22 cellular contexts compared by ENCODE assay signal in genomic region chr3:109125902-109126301, GRCh38. TPM values are rescaled to one million over a fixed set of nuclear protein-coding genes. Genes with fewer than 3 reads are reported as not detected.
DNase-seq lines count a peak whose midpoint lies in the region; ATAC-seq, FAIRE-seq and TF ChIP-seq lines count a peak whose summit lies in the region.
"Had no signal": no experiment of that assay in that cellular context is flagged by ENCODE, and none has a peak within 500 bp of the region (broad histone marks: within the 10 kb centered on the region; RNA-seq: fewer than 3 reads in every experiment).

No MANE protein-coding gene starts in this region.

- H3K9ac ChIP-seq in K562 (ENCODE audit: insufficient read depth in 1 of 2, low read depth in 2 of 2, low read length in 2 of 2) (no peak overlapping the region), HepG2 (ENCODE audit: insufficient read depth, low read depth, low read length) (no peak overlapping the region)
- H3K9ac ChIP-seq: BLaER1 treated with 17β-estradiol and CSF1 and Interleukin-3, amounts not matched to agents 10 nM and 100 nM had no signal

- POLR2A ChIA-PET in K562 (lab: Yijun Ruan, JAX) (no interaction called here), HepG2 (lab: Yijun Ruan, JAX) (no interaction called here)

- no peak overlapping the region for H3K27ac Mint-ChIP-seq in chondrocyte (ENCODE audit: unreplicated experiment)
- H3K27ac Mint-ChIP-seq: CD8-positive, alpha-beta T cell; HFFc6 had no signal

- no peak overlapping the region for H3K4me3 Mint-ChIP-seq in chondrocyte (ENCODE audit: unreplicated experiment)
- H3K4me3 Mint-ChIP-seq: CD8-positive, alpha-beta T cell; HFFc6 had no signal

- in situ Hi-C loops in K562 (cut with MboI) (no loop called here), HepG2 (cut with HindIII; ENCODE audit: extremely low pct_ligation_motif_present, low pct_unique_long_range_greater_than_20kb) (no loop called here)

- BruUV-seq in K562 (replicated peaks; lab: Mats Ljungman, UMichigan) (no TSS peak), HepG2 (replicated peaks; lab: Mats Ljungman, UMichigan) (no TSS peak)

- H3K27me3 Mint-ChIP-seq in chondrocyte (ENCODE audit: low read depth), result peaks cover 11% of the 10 kb centered on the region

- no peaks in the 10 kb centered on the region for H3K36me3 ChIP-seq in K562 (ENCODE audit: control insufficient read depth, insufficient read depth, low read length)
- H3K36me3 ChIP-seq in HepG2 (replicated peaks in 1 of 2; ENCODE audit: control insufficient read depth in 1 of 2, insufficient read depth in 2 of 2, low read length in 2 of 2), result no peaks in the 10 kb centered on the region
- H3K36me3 ChIP-seq in upper lobe of left lung, result no peaks in the 10 kb centered on the region
- H3K36me3 ChIP-seq: BLaER1 treated with 17β-estradiol and CSF1 and Interleukin-3, amounts not matched to agents 10 nM and 100 nM had no signal

- no peak for TF ChIP-seq RAD21 in K562 (CRISPR knock-in tag; conservative IDR thresholded peaks at IDR 0.05 in 1 of 2, IDR thresholded peaks at IDR 0.05 in 1 of 2)
- TF ChIP-seq RAD21 in HepG2 (CRISPR knock-in tag; IDR thresholded peaks at IDR 0.05), result no peak

- H3K4me1 ChIP-seq in K562 (replicated peaks in 1 of 2; ENCODE audit: control insufficient read depth in 2 of 2, insufficient read depth in 2 of 2, low read length in 2 of 2) (no peaks in the 10 kb centered on the region), HepG2 (ENCODE audit: insufficient read depth, low read length) (peaks cover 9% of the 10 kb centered on the region), upper lobe of left lung (no peaks in the 10 kb centered on the region)

- TF ChIP-seq EP300 in K562 (IDR thresholded peaks at IDR 0.05; ENCODE audit: low read length) (no peak), HepG2 (IDR thresholded peaks at IDR 0.05; ENCODE audit: low read depth in 2 of 2, low read length in 2 of 2) (0 out of 4 replicates have a peak, but pooled peaks of 1 of the 2 experiments have one; percentile 15), HepG2 (CRISPR knock-in tag; IDR thresholded peaks at IDR 0.05; ENCODE audit: borderline replicate concordance) (no peak), upper lobe of left lung (IDR thresholded peaks at IDR 0.05) (no peak)

- no peaks in the 10 kb centered on the region for H3K36me3 Mint-ChIP-seq in chondrocyte (ENCODE audit: low read depth)
- H3K36me3 Mint-ChIP-seq: CD8-positive, alpha-beta T cell had no signal

- no peak for TF ChIP-seq CTCF in K562 (IDR thresholded peaks at IDR 0.05 in 2 of 3, conservative IDR thresholded peaks at IDR 0.05 in 1 of 3; ENCODE audit: insufficient read depth in 2 of 3, low read depth in 1 of 3, low read length in 3 of 3)
- TF ChIP-seq CTCF in HepG2 (CRISPR knock-in tag; IDR thresholded peaks at IDR 0.05), result no peak
- TF ChIP-seq CTCF in upper lobe of left lung (IDR thresholded peaks at IDR 0.05), result no peak
- TF ChIP-seq CTCF in chondrocyte (IDR thresholded peaks at IDR 0.05), result no peak

- no peak overlapping the region for H2AFZ ChIP-seq in K562 (ENCODE audit: low read depth, low read length)
- H2AFZ ChIP-seq in HepG2 (ENCODE audit: low read length), result no peak overlapping the region

- H3K4me2 ChIP-seq in K562 (ENCODE audit: insufficient read depth, low read length), result no peak overlapping the region
- no peak overlapping the region for H3K4me2 ChIP-seq in HepG2 (ENCODE audit: low read depth, low read length)
- H3K4me2 ChIP-seq: BLaER1 treated with 17β-estradiol and CSF1 and Interleukin-3, amounts not matched to agents 10 nM and 100 nM had no signal

- H3K9me3 Mint-ChIP-seq in chondrocyte (ENCODE audit: low read depth), result no peaks in the 10 kb centered on the region

- CTCF ChIA-PET in K562 (lab: Yijun Ruan, JAX; ENCODE audit: low intra/inter-chr PET ratio), result no interaction called here
- CTCF ChIA-PET in HepG2 (lab: Yijun Ruan, JAX; ENCODE audit: low intra/inter-chr PET ratio, low total read pairs), result no interaction called here

- TF ChIP-seq POLR2A in K562 (conservative IDR thresholded peaks at IDR 0.05) (no peak), HepG2 (IDR thresholded peaks at IDR 0.05; ENCODE audit: insufficient read depth in 1 of 2, low read depth in 2 of 2, low read length in 2 of 2) (no peak), upper lobe of left lung (IDR thresholded peaks at IDR 0.05) (no peak)

- no peaks in the 10 kb centered on the region for H3K9me1 ChIP-seq in K562 (ENCODE audit: control insufficient read depth, insufficient read depth, low read length)

- H3K4me1 Mint-ChIP-seq in chondrocyte (ENCODE audit: low read depth), result no peaks in the 10 kb centered on the region

- H4K20me1 ChIP-seq in K562 (replicated peaks; ENCODE audit: control insufficient read depth, insufficient read depth, low read length) (no peaks in the 10 kb centered on the region), HepG2 (ENCODE audit: insufficient read depth, low read length) (no peaks in the 10 kb centered on the region)
- H4K20me1 ChIP-seq: BLaER1 treated with 17β-estradiol and CSF1 and Interleukin-3, amounts not matched to agents 10 nM and 100 nM had no signal

- no peaks in the 10 kb centered on the region for H3K79me2 ChIP-seq in K562 (ENCODE audit: control insufficient read depth, insufficient read depth, low read length)
- no peaks in the 10 kb centered on the region for H3K79me2 ChIP-seq in HepG2 (ENCODE audit: insufficient read depth, low read length)

- no peaks in the 10 kb centered on the region for H3K27me3 ChIP-seq in K562 (ENCODE audit: control insufficient read depth in 2 of 2, insufficient read depth in 2 of 2, low read length in 2 of 2)
- H3K27me3 ChIP-seq in HepG2 (ENCODE audit: control insufficient read depth in 1 of 2, insufficient read depth in 2 of 2, low read length in 2 of 2), result no peaks in the 10 kb centered on the region
- no peaks in the 10 kb centered on the region for H3K27me3 ChIP-seq in upper lobe of left lung
- H3K27me3 ChIP-seq: BLaER1 treated with 17β-estradiol and CSF1 and Interleukin-3, amounts not matched to agents 10 nM and 100 nM had no signal

- intact Hi-C loops in K562 (cut with micrococcal nuclease) (no loop called here), HepG2 (cut with micrococcal nuclease; ENCODE audit: unreplicated experiment) (no loop called here)

- H3K27ac ChIP-seq in K562 (ENCODE audit: extremely low read depth, low read depth, low read length), result no peak overlapping the region
- H3K27ac ChIP-seq in HepG2 (ENCODE audit: extremely low read length, insufficient read depth, low read length), result no peak overlapping the region
- H3K27ac ChIP-seq in upper lobe of left lung, result no peak overlapping the region
- H3K27ac ChIP-seq: BLaER1 treated with 17β-estradiol and CSF1 and Interleukin-3, amounts not matched to agents 10 nM and 100 nM had no signal

- H3K4me3 ChIP-seq in K562, result no peak overlapping the region
- H3K4me3 ChIP-seq in HepG2 (replicated peaks in 1 of 3; ENCODE audit: insufficient read depth in 1 of 3, low read depth in 2 of 3, low read length in 3 of 3), result no peak overlapping the region
- H3K4me3 ChIP-seq in upper lobe of left lung, result no peak overlapping the region
- H3K4me3 ChIP-seq: BLaER1 treated with 17β-estradiol and CSF1 and Interleukin-3, amounts not matched to agents 10 nM and 100 nM had no signal

- H3K9me3 ChIP-seq in K562 (replicated peaks; ENCODE audit: control insufficient read depth, insufficient read depth, low read depth, low read length), result no peaks in the 10 kb centered on the region
- no peaks in the 10 kb centered on the region for H3K9me3 ChIP-seq in HepG2 (ENCODE audit: low read length)
- no peaks in the 10 kb centered on the region for H3K9me3 ChIP-seq in upper lobe of left lung

- peak; percentile 12 for DNase-seq in DMS53 treated with DMSO at 0.1 percent for 48 hours (lab: John Stamatoyannopoulos, UW; ENCODE audit: unreplicated experiment)
- DNase-seq in K562 (ENCODE audit: extremely low read depth in 1 of 4, low spot score in 3 of 4), result no peak
- DNase-seq in HepG2 (ENCODE audit: low spot score), result no peak
- DNase-seq in renal cortical epithelial cell (ENCODE audit: low read depth), result peak; percentile 61
- DNase-seq in upper lobe of left lung, result no peak
- no peak for DNase-seq in chondrocyte (ENCODE audit: low spot score)
- DNase-seq in NCI-H1048 (lab: John Stamatoyannopoulos, UW), result no peak
- DNase-seq in germinal center (ENCODE audit: low spot score), result no peak
- DNase-seq: CD8-positive, alpha-beta T cell; DND-41; HFFc6; NCI-H1105 treated with DMSO at 0.1 percent for 48 hours; NCI-H1694; NCI-H2081 treated with DMSO at 0.1 percent for 48 hours; NCI-H510A; NCI-H748 treated with DMSO at 0.1 percent for 48 hours; OCI-M1; SHP77 treated with DMSO at 0.1 percent for 48 hours had no signal

- ATAC-seq in K562, result no peak
- no peak for ATAC-seq in HepG2
- no peak for ATAC-seq in upper lobe of left lung (ENCODE audit: low FRiP score in 2 of 2)
- ATAC-seq: CD8-positive, alpha-beta T cell had no signal

- FAIRE-seq in K562 (lab: Jason Lieb, UNC), result no peak
- no peak for FAIRE-seq in HepG2 (lab: Jason Lieb, UNC)
- FAIRE-seq: H54 had no signal

RNA-seq across cellular contexts. Expression of gene MORC1, which starts 8.0 kb away (rescaled TPM):
- total RNA-seq in K562 (2011; cell fraction: chromatin; rRNA removed; ENCODE audit: low replicate concordance), result not detected in 2 replicates
- not detected in 2 replicates for total RNA-seq in K562 (2011; cell fraction: nucleolus; rRNA removed)
- not detected in 2 replicates for total RNA-seq in K562 (2011; cell fraction: nucleoplasm; rRNA removed)
- 0.16 and 0.41 TPM in 2 replicates for total RNA-seq in K562 (2014; rRNA removed)
- 0.22 and 0.35 TPM in 2 replicates for total RNA-seq in K562 (2014; rRNA removed; fragmentation: Illumina TruSeq; extraction: Trizol)
- 0.26 and 0.36 TPM in 2 replicates for total RNA-seq in K562 (2015; rRNA removed; fragmentation: Illumina TruSeq; extraction: Trizol)
- total RNA-seq in K562 (2021), result 0.13 and 0.31 TPM in 2 replicates
- not detected in 2 replicates for polyA plus RNA-seq in K562 (2011; rRNA removed)
- polyA plus RNA-seq in K562 (2011; cell fraction: cytosol; rRNA removed), result not detected in 2 replicates
- polyA plus RNA-seq in K562 (2011; cell fraction: nucleus; rRNA removed), result not detected in 2 replicates
- polyA plus RNA-seq in K562 (2012), result 0.21 and 0.91 TPM in 2 replicates
- 0.18 and 0.28 TPM in 2 replicates for polyA plus RNA-seq in K562 (2014; fragmentation: Illumina TruSeq; extraction: Trizol)
- polyA plus RNA-seq in K562 (2014; fragmentation: Nextera tagmentation; extraction: Ambion mirVana), result under 1 TPM; 0.24 to 0.32 TPM
- polyA plus RNA-seq in K562 (2014; rRNA removed), result 0.08 and 0.42 TPM in 2 replicates
- not detected in 2 replicates for polyA minus RNA-seq in K562 (2011; rRNA and poly(A)+ RNA removed)
- not detected in 2 replicates for polyA minus RNA-seq in K562 (2011; cell fraction: cytosol; rRNA and poly(A)+ RNA removed)
- not detected in 2 replicates for polyA minus RNA-seq in K562 (2011; cell fraction: nucleus; rRNA and poly(A)+ RNA removed)
- total RNA-seq in HepG2 (2016; rRNA removed; fragmentation: Illumina TruSeq; extraction: Trizol), result not detected in 2 replicates
- not detected in 2 replicates for total RNA-seq in HepG2 (2016; cell fraction: cytosol; rRNA removed; fragmentation: Illumina TruSeq; extraction: Trizol; ENCODE audit: low read depth)
- total RNA-seq in HepG2 (2016; cell fraction: insoluble cytoplasmic fraction; rRNA removed; fragmentation: Illumina TruSeq; extraction: Trizol), result not detected in 2 replicates
- total RNA-seq in HepG2 (2016; cell fraction: membrane; rRNA removed; fragmentation: Illumina TruSeq; extraction: Trizol), result not detected in 2 replicates
- total RNA-seq in HepG2 (2016; cell fraction: nucleus; rRNA removed; fragmentation: Illumina TruSeq; extraction: Trizol), result not detected in 2 replicates
- polyA plus RNA-seq in HepG2 (2011; rRNA removed), result not detected in 2 replicates
- not detected in 2 replicates for polyA plus RNA-seq in HepG2 (2011; cell fraction: cytosol; rRNA removed)
- polyA plus RNA-seq in HepG2 (2011; cell fraction: nucleus; rRNA removed), result not detected in 2 replicates
- polyA plus RNA-seq in HepG2 (2012), result not detected in 2 replicates
- not detected in 2 replicates for polyA plus RNA-seq in HepG2 (2016; cell fraction: cytosol; fragmentation: Illumina TruSeq; extraction: Trizol; ENCODE audit: low read depth)
- not detected in 2 replicates for polyA plus RNA-seq in HepG2 (2016; cell fraction: insoluble cytoplasmic fraction; fragmentation: Illumina TruSeq; extraction: Trizol; ENCODE audit: low read depth)
- polyA plus RNA-seq in HepG2 (2016; cell fraction: membrane; fragmentation: Illumina TruSeq; extraction: Trizol; ENCODE audit: low read depth), result not detected in 2 replicates
- not detected in 2 replicates for polyA plus RNA-seq in HepG2 (2016; cell fraction: nucleus; fragmentation: Illumina TruSeq; extraction: Trizol; ENCODE audit: insufficient read depth, low read depth)
- not detected in 2 replicates for polyA minus RNA-seq in HepG2 (2011; rRNA and poly(A)+ RNA removed; ENCODE audit: low replicate concordance)
- polyA minus RNA-seq in HepG2 (2011; cell fraction: cytosol; rRNA and poly(A)+ RNA removed), result not detected in 2 replicates
- polyA minus RNA-seq in HepG2 (2011; cell fraction: nucleus; rRNA and poly(A)+ RNA removed), result not detected in 2 replicates
- total RNA-seq in renal cortical epithelial cell, result under 0.01 and 0.05 TPM in 2 replicates
- under 1 TPM in 1 of 6 donors, not detected in 5; 0.15 TPM for total RNA-seq in upper lobe of left lung
- not detected in 3 replicates for total RNA-seq in chondrocyte
- total RNA-seq: CD8-positive, alpha-beta T cell; G401; HFFc6; RPMI7951 had no signal

RNA-seq across cellular contexts. Expression of gene C3orf85, which starts 10.6 kb away (rescaled TPM):
- total RNA-seq in K562 (2011; cell fraction: chromatin; rRNA removed; ENCODE audit: low replicate concordance), result not detected in 2 replicates
- not detected in 2 replicates for total RNA-seq in K562 (2011; cell fraction: nucleolus; rRNA removed)
- not detected in 2 replicates for total RNA-seq in K562 (2011; cell fraction: nucleoplasm; rRNA removed)
- total RNA-seq in K562 (2014; rRNA removed) (not detected in 2 replicates), K562 (2014; rRNA removed; fragmentation: Illumina TruSeq; extraction: Trizol) (not detected in 2 replicates), K562 (2015; rRNA removed; fragmentation: Illumina TruSeq; extraction: Trizol) (not detected in 2 replicates), K562 (2021) (not detected in 2 replicates), HepG2 (2016; rRNA removed; fragmentation: Illumina TruSeq; extraction: Trizol) (not detected in 2 replicates), renal cortical epithelial cell (not detected in 2 replicates), upper lobe of left lung (not detected), chondrocyte (not detected in 3 replicates)
- polyA plus RNA-seq in K562 (2011; rRNA removed) (not detected in 2 replicates), K562 (2014; fragmentation: Illumina TruSeq; extraction: Trizol) (not detected in 2 replicates), K562 (2014; fragmentation: Nextera tagmentation; extraction: Ambion mirVana) (not detected), K562 (2014; rRNA removed) (not detected in 2 replicates), HepG2 (2011; rRNA removed) (not detected in 2 replicates)
- polyA plus RNA-seq in K562 (2011; cell fraction: cytosol; rRNA removed), result not detected in 2 replicates
- polyA plus RNA-seq in K562 (2011; cell fraction: nucleus; rRNA removed), result not detected in 2 replicates
- polyA plus RNA-seq in K562 (2012), result not detected in 2 replicates
- polyA minus RNA-seq in K562 (2011; rRNA and poly(A)+ RNA removed), result not detected in 2 replicates
- polyA minus RNA-seq in K562 (2011; cell fraction: cytosol; rRNA and poly(A)+ RNA removed), result not detected in 2 replicates
- not detected in 2 replicates for polyA minus RNA-seq in K562 (2011; cell fraction: nucleus; rRNA and poly(A)+ RNA removed)
- not detected in 2 replicates for total RNA-seq in HepG2 (2016; cell fraction: cytosol; rRNA removed; fragmentation: Illumina TruSeq; extraction: Trizol; ENCODE audit: low read depth)
- not detected in 2 replicates for total RNA-seq in HepG2 (2016; cell fraction: insoluble cytoplasmic fraction; rRNA removed; fragmentation: Illumina TruSeq; extraction: Trizol)
- not detected in 2 replicates for total RNA-seq in HepG2 (2016; cell fraction: membrane; rRNA removed; fragmentation: Illumina TruSeq; extraction: Trizol)
- total RNA-seq in HepG2 (2016; cell fraction: nucleus; rRNA removed; fragmentation: Illumina TruSeq; extraction: Trizol), result not detected in 2 replicates
- polyA plus RNA-seq in HepG2 (2011; cell fraction: cytosol; rRNA removed), result not detected in 2 replicates
- not detected in 2 replicates for polyA plus RNA-seq in HepG2 (2011; cell fraction: nucleus; rRNA removed)
- not detected in 2 replicates for polyA plus RNA-seq in HepG2 (2012)
- polyA plus RNA-seq in HepG2 (2016; cell fraction: cytosol; fragmentation: Illumina TruSeq; extraction: Trizol; ENCODE audit: low read depth), result not detected in 2 replicates
- not detected in 2 replicates for polyA plus RNA-seq in HepG2 (2016; cell fraction: insoluble cytoplasmic fraction; fragmentation: Illumina TruSeq; extraction: Trizol; ENCODE audit: low read depth)
- polyA plus RNA-seq in HepG2 (2016; cell fraction: membrane; fragmentation: Illumina TruSeq; extraction: Trizol; ENCODE audit: low read depth), result not detected in 2 replicates
- not detected in 2 replicates for polyA plus RNA-seq in HepG2 (2016; cell fraction: nucleus; fragmentation: Illumina TruSeq; extraction: Trizol; ENCODE audit: insufficient read depth, low read depth)
- polyA minus RNA-seq in HepG2 (2011; rRNA and poly(A)+ RNA removed; ENCODE audit: low replicate concordance), result not detected in 2 replicates
- not detected in 2 replicates for polyA minus RNA-seq in HepG2 (2011; cell fraction: cytosol; rRNA and poly(A)+ RNA removed)
- not detected in 2 replicates for polyA minus RNA-seq in HepG2 (2011; cell fraction: nucleus; rRNA and poly(A)+ RNA removed)
- total RNA-seq: CD8-positive, alpha-beta T cell; G401; HFFc6; RPMI7951 had no signal

Comparison
In these comparisons a context has a peak if more than half of its experiments do, and no peak if none do; other contexts are left out.
1. DNase-seq: peak in DMS53 treated with DMSO at 0.1 percent for 48 hours (single experiment) and renal cortical epithelial cell (single experiment); none in K562 (0 of 4), HepG2 (single experiment), upper lobe of left lung (0 of 2), chondrocyte (single experiment), NCI-H1048 (single experiment) and germinal center (single experiment).